In the genomic region with DNA sequence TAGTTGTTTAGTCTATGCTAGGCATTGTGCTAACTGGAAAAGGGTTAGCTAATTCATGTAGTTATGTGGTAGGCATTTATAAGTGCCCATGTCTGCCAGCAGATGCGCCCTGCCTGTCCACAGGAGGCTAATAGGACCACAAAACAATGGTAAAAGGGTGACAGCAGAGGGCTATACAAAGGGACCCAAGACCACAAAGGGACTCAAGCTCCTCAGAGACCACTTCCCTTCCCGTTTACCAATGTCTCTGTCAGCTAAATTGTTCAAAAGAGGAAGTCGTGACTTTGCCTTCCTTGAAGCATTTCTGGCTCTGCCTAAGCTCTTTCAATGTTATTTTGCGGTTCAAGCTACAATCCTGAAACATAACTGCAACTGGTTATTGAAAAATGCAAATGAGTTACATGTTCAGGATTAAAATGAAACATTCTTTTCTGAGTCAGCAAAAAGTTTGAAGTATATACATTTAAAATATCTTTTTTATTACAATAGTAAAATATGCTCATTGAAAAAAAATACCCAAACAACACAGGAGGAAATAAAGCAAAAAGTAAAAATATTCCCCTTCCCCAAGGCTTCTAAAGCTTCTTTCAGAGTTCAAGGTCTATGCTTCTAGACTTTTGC, we compare ENCODE assay signal across 1 cellular context.
TF ChIP-seq lines count a peak whose summit lies in the region.

No MANE protein-coding gene starts in this region.

TF ChIP-seq in K562, 482 proteins besides CTCF, POLR2A, EP300 and RAD21 (continued from another document and continues in another):
- TF ChIP-seq GTF2B (IDR thresholded peaks at IDR 0.05; ENCODE audit: extremely low read depth, insufficient read length) (no peak), MAFG (tag; conservative IDR thresholded peaks at IDR 0.05) (peak; percentile 58), NFE2L1 (tag; IDR thresholded peaks at IDR 0.05; ENCODE audit: borderline replicate concordance, low read depth) (no peak), CHD7 (IDR thresholded peaks at IDR 0.05; ENCODE audit: low read depth, low read length) (no peak), C11orf30 (IDR thresholded peaks at IDR 0.05; ENCODE audit: low read depth) (peak; percentile 62), ZNF277 (CRISPR knock-in tag; IDR thresholded peaks at IDR 0.05; ENCODE audit: borderline replicate concordance) (no peak), ZNF57 (CRISPR knock-in tag; IDR thresholded peaks at IDR 0.05) (no peak), ETV6 (IDR thresholded peaks at IDR 0.05; ENCODE audit: borderline replicate concordance in 1 of 2, low read depth in 2 of 2, low read length in 1 of 2) (no peak), ETV6 (CRISPR knock-in tag; IDR thresholded peaks at IDR 0.05; ENCODE audit: borderline replicate concordance) (no peak), POLR2AphosphoS2 (IDR thresholded peaks at IDR 0.05; ENCODE audit: low read length) (no peak), ELF4 (CRISPR knock-in tag; IDR thresholded peaks at IDR 0.05) (no peak), NR2F6 (CRISPR knock-in tag; IDR thresholded peaks at IDR 0.05) (no peak), ZNF239 (CRISPR knock-in tag; IDR thresholded peaks at IDR 0.05) (no peak), CHCHD3 (CRISPR knock-in tag; IDR thresholded peaks at IDR 0.05) (no peak), PHB2 (IDR thresholded peaks at IDR 0.05; ENCODE audit: low read depth) (no peak), BRD9 (IDR thresholded peaks at IDR 0.05; ENCODE audit: low read depth, partially characterized antibody) (no peak), NFIX (CRISPR knock-in tag; IDR thresholded peaks at IDR 0.05; ENCODE audit: low read depth) (no peak), LCOR (CRISPR knock-in tag; IDR thresholded peaks at IDR 0.05) (no peak), MIER1 (IDR thresholded peaks at IDR 0.05; ENCODE audit: low read depth) (no peak), RFX5 (IDR thresholded peaks at IDR 0.05; ENCODE audit: low read depth, low read length) (no peak)
- TF ChIP-seq, protein P1, sequence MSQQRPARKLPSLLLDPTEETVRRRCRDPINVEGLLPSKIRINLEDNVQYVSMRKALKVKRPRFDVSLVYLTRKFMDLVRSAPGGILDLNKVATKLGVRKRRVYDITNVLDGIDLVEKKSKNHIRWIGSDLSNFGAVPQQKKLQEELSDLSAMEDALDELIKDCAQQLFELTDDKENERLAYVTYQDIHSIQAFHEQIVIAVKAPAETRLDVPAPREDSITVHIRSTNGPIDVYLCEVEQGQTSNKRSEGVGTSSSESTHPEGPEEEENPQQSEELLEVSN (IDR thresholded peaks at IDR 0.05; ENCODE audit: borderline replicate concordance in 1 of 2, extremely low read depth in 1 of 2, insufficient read depth in 1 of 2, insufficient read length in 1 of 2, low read depth in 1 of 2, low read length in 1 of 2, poor library complexity in 1 of 2, severe bottlenecking in 1 of 2): no peak
- TF ChIP-seq, protein P2, sequence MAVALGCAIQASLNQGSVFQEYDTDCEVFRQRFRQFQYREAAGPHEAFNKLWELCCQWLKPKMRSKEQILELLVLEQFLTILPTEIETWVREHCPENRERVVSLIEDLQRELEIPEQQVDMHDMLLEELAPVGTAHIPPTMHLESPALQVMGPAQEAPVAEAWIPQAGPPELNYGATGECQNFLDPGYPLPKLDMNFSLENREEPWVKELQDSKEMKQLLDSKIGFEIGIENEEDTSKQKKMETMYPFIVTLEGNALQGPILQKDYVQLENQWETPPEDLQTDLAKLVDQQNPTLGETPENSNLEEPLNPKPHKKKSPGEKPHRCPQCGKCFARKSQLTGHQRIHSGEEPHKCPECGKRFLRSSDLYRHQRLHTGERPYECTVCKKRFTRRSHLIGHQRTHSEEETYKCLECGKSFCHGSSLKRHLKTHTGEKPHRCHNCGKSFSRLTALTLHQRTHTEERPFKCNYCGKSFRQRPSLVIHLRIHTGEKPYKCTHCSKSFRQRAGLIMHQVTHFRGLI (CRISPR knock-in tag; IDR thresholded peaks at IDR 0.05): no peak
- TF ChIP-seq, protein P3, sequence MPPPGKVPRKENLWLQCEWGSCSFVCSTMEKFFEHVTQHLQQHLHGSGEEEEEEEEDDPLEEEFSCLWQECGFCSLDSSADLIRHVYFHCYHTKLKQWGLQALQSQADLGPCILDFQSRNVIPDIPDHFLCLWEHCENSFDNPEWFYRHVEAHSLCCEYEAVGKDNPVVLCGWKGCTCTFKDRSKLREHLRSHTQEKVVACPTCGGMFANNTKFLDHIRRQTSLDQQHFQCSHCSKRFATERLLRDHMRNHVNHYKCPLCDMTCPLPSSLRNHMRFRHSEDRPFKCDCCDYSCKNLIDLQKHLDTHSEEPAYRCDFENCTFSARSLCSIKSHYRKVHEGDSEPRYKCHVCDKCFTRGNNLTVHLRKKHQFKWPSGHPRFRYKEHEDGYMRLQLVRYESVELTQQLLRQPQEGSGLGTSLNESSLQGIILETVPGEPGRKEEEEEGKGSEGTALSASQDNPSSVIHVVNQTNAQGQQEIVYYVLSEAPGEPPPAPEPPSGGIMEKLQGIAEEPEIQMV (tag; conservative IDR thresholded peaks at IDR 0.05; ENCODE audit: low read depth): no peak
- TF ChIP-seq, protein P4, sequence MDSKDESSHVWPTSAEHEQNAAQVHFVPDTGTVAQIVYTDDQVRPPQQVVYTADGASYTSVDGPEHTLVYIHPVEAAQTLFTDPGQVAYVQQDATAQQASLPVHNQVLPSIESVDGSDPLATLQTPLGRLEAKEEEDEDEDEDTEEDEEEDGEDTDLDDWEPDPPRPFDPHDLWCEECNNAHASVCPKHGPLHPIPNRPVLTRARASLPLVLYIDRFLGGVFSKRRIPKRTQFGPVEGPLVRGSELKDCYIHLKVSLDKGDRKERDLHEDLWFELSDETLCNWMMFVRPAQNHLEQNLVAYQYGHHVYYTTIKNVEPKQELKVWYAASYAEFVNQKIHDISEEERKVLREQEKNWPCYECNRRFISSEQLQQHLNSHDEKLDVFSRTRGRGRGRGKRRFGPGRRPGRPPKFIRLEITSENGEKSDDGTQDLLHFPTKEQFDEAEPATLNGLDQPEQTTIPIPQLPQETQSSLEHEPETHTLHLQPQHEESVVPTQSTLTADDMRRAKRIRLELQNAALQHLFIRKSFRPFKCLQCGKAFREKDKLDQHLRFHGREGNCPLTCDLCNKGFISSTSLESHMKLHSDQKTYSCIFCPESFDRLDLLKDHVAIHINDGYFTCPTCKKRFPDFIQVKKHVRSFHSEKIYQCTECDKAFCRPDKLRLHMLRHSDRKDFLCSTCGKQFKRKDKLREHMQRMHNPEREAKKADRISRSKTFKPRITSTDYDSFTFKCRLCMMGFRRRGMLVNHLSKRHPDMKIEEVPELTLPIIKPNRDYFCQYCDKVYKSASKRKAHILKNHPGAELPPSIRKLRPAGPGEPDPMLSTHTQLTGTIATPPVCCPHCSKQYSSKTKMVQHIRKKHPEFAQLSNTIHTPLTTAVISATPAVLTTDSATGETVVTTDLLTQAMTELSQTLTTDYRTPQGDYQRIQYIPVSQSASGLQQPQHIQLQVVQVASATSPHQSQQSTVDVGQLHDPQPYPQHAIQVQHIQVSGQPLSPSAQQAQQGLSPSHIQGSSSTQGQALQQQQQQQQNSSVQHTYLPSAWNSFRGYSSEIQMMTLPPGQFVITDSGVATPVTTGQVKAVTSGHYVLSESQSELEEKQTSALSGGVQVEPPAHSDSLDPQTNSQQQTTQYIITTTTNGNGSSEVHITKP (IDR thresholded peaks at IDR 0.05; ENCODE audit: partially characterized antibody): no peak
- TF ChIP-seq, protein P5, sequence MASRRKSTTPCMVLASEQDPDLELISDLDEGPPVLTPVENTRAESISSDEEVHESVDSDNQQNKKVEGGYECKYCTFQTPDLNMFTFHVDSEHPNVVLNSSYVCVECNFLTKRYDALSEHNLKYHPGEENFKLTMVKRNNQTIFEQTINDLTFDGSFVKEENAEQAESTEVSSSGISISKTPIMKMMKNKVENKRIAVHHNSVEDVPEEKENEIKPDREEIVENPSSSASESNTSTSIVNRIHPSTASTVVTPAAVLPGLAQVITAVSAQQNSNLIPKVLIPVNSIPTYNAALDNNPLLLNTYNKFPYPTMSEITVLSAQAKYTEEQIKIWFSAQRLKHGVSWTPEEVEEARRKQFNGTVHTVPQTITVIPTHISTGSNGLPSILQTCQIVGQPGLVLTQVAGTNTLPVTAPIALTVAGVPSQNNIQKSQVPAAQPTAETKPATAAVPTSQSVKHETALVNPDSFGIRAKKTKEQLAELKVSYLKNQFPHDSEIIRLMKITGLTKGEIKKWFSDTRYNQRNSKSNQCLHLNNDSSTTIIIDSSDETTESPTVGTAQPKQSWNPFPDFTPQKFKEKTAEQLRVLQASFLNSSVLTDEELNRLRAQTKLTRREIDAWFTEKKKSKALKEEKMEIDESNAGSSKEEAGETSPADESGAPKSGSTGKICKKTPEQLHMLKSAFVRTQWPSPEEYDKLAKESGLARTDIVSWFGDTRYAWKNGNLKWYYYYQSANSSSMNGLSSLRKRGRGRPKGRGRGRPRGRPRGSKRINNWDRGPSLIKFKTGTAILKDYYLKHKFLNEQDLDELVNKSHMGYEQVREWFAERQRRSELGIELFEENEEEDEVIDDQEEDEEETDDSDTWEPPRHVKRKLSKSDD (conservative IDR thresholded peaks at IDR 0.05; ENCODE audit: low read length): no peak
